In the genomic region with DNA sequence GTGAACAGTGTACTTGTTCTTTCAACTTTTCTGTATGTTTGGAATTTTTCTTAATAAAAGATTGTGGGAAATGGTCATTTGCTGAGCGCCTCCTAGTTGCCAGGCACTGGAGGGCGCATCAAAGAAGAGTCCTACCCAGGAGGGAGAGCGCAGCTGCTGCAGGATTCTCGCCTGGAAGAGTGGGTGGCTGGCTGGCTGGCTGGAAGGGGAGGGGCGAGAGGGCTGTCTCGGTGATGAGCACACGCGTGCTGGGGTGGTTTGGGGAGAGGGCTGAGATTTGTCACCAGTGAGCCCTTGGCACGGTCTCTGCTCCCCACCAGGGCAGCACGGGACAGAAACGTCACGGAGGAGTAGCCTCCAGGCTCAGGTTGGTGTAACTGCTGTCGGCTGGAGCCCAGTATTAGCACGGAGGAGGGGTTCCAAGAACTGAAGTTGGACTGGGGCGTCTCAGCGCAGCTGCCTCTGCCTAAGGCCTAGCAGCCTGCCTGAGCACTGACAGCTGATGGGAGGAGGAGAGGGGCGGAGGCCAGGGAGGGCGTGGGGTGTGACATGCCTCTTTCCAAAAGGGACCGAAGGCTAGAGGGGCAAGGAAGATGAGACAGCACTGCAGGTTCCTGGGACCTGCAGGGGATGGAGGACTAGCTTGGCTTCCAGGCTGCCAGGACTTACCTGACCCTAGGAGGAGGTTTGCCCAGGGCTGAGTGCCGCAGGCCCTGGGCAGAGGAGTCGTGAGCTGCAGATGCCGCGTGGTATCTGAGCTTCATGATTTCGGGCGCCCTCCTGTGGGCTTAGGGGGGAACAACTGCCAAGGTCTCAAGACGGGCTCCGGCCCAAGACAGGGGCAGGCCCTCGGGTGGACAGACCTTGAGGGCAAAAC, we compare ENCODE assay signal across 8 cellular contexts. TPM values are rescaled to one million over a fixed set of nuclear protein-coding genes. Genes with fewer than 3 reads are reported as not detected.
DNase-seq lines count a peak whose midpoint lies in the region; ATAC-seq and TF ChIP-seq lines count a peak whose summit lies in the region.

No MANE protein-coding gene starts in this region.

- no peak overlapping the region for H2BK5ac ChIP-seq in trophoblast cell (ENCODE audit: low read depth, low read length, poor library complexity)

- no peak overlapping the region for H3K14ac ChIP-seq in trophoblast cell (ENCODE audit: low read length)

- peak; percentile 95 for DNase-seq in GM03348 (ENCODE audit: low spot score)
- peak; percentile 70 for DNase-seq in HFF-Myc (ENCODE audit: extremely low read depth, low read depth)
- peak; percentile 81 for DNase-seq in MV-4-11 (lab: John Stamatoyannopoulos, UW)
- DNase-seq in activated naive CD8-positive, alpha-beta T cell treated with anti-CD3 and anti-CD28 coated beads for 36 hours, result peak; percentile 74
- DNase-seq in Right ventricle myocardium inferior (ENCODE audit: missing footprints), result peak; percentile 93
- DNase-seq in trophoblast cell, result peak; percentile 93 to 99
- DNase-seq in tibial artery, result peak; percentile 90 to 95

- H3K4ac ChIP-seq in trophoblast cell (ENCODE audit: low read depth, low read length), result no peak overlapping the region

- no CpG with 5 or more reads among the region's 28 CpGs for WGBS in trophoblast cell (ENCODE audit: extremely low coverage, insufficient coverage, insufficient read length)

- H3K27me3 ChIP-seq in trophoblast cell (ENCODE audit: insufficient read depth, low read length), result no peaks in the 10 kb centered on the region
- H3K27me3 ChIP-seq in tibial artery, result no peaks in the 10 kb centered on the region

- peak; percentile 81 for ATAC-seq in SK-N-SH treated with all-trans-retinoic acid at 6 μM for 48 hours
- ATAC-seq in Right ventricle myocardium inferior, result peak; percentile 70

- H3K27ac Mint-ChIP-seq in activated naive CD8-positive, alpha-beta T cell treated with anti-CD3 and anti-CD28 coated beads for 36 hours, result peak overlapping the region; percentile 54

- peaks cover 11 to 25% of the 10 kb centered on the region in 2 experiments for H3K4me1 ChIP-seq in trophoblast cell (ENCODE audit: control insufficient read depth in 1 of 2, insufficient read depth in 2 of 2, low read length in 2 of 2)
- H3K4me1 ChIP-seq in tibial artery, result peaks cover 0 to 69% (median 45%) of the 10 kb centered on the region in 4 donors

- intact Hi-C loops in Right ventricle myocardium inferior (cut with DNase I), result loop anchor here (1.0 to 10.0 kb wide), 5 partner anchors 66 to 406 kb away; partner anchors contain the start of gene MLKL
- intact Hi-C loops in tibial artery (cut with DNase I; ENCODE audit: low total_unique reads), result loop anchor here (1.0 kb wide), 1 partner anchor 113 kb away; no protein-coding TSS in a partner anchor

- H3K36me3 ChIP-seq in trophoblast cell (ENCODE audit: control insufficient read depth in 1 of 2, insufficient read depth in 2 of 2, low read length in 2 of 2), result peaks cover 11 to 12% of the 10 kb centered on the region in 2 experiments
- peaks cover 0 to 17% (median 5%) of the 10 kb centered on the region in 3 donors for H3K36me3 ChIP-seq in tibial artery

- H4K8ac ChIP-seq in trophoblast cell (ENCODE audit: low read depth, low read length), result no peak overlapping the region

- H3K79me1 ChIP-seq in trophoblast cell (ENCODE audit: low read length), result no peaks in the 10 kb centered on the region

- H3K9me3 ChIP-seq in trophoblast cell (ENCODE audit: insufficient read depth, low read depth, low read length), result peaks cover 5% of the 10 kb centered on the region
- no peaks in the 10 kb centered on the region for H3K9me3 ChIP-seq in tibial artery

- H2BK120ac ChIP-seq in trophoblast cell (ENCODE audit: insufficient read depth, low read length, poor library complexity), result no peak overlapping the region

- H3K9me3 Mint-ChIP-seq in activated naive CD8-positive, alpha-beta T cell treated with anti-CD3 and anti-CD28 coated beads for 36 hours, result no peaks in the 10 kb centered on the region

- TF ChIP-seq CTCF in HFF-Myc (IDR thresholded peaks at IDR 0.05; ENCODE audit: low read depth, low read length, missing control alignments) (peak; percentile 90), tibial artery (IDR thresholded peaks at IDR 0.05) (peak; percentile 93 to 95)

- peak overlapping the region; percentile 25 for H3K4me3 Mint-ChIP-seq in activated naive CD8-positive, alpha-beta T cell treated with anti-CD3 and anti-CD28 coated beads for 36 hours

- H3K4me1 Mint-ChIP-seq in activated naive CD8-positive, alpha-beta T cell treated with anti-CD3 and anti-CD28 coated beads for 36 hours, result peaks cover 38% of the 10 kb centered on the region

- H3K79me2 ChIP-seq in trophoblast cell (ENCODE audit: control insufficient read depth, insufficient read depth, low read length, poor library complexity), result peaks cover 2% of the 10 kb centered on the region

- peak overlapping the region; percentile 23 for H3K4me2 ChIP-seq in trophoblast cell (ENCODE audit: low read length)

- no peak overlapping the region for H3K18ac ChIP-seq in trophoblast cell (ENCODE audit: low read length)

- H3K23ac ChIP-seq in trophoblast cell (ENCODE audit: low read length), result no peak overlapping the region

- peak overlapping the region; percentile 33 for H3K4me3 ChIP-seq in HFF-Myc (replicated peaks; ENCODE audit: low read depth, low read length)
- H3K4me3 ChIP-seq in trophoblast cell (ENCODE audit: low read depth, low read length), result peak overlapping the region; percentile 3
- peak overlapping the region; percentile 15 to 31 for H3K4me3 ChIP-seq in tibial artery

- H3K9ac ChIP-seq in trophoblast cell (ENCODE audit: low read length), result no peak overlapping the region

- H3K27ac ChIP-seq in trophoblast cell (ENCODE audit: low read depth, low read length) (no peak overlapping the region), tibial artery (peak overlapping the region; percentile 73 to 86)

- no peak overlapping the region for H4K12ac ChIP-seq in trophoblast cell (ENCODE audit: low read depth, low read length)

- no peak overlapping the region for H2AK5ac ChIP-seq in trophoblast cell (ENCODE audit: low read length)

- H4K91ac ChIP-seq in trophoblast cell (ENCODE audit: low read depth, low read length), result no peak overlapping the region

- no peak overlapping the region for H2AFZ ChIP-seq in trophoblast cell (ENCODE audit: insufficient read depth, low read length, poor library complexity)

- peaks cover 3% of the 10 kb centered on the region for H3K36me3 Mint-ChIP-seq in activated naive CD8-positive, alpha-beta T cell treated with anti-CD3 and anti-CD28 coated beads for 36 hours

- no peak overlapping the region for H2BK12ac ChIP-seq in trophoblast cell (ENCODE audit: low read length)

- H3K27me3 Mint-ChIP-seq in activated naive CD8-positive, alpha-beta T cell treated with anti-CD3 and anti-CD28 coated beads for 36 hours, result peaks cover 18% of the 10 kb centered on the region

TF ChIP-seq in SK-N-SH treated with all-trans-retinoic acid at 6 μM for 48 hours, 23 proteins besides CTCF, POLR2A, EP300 and RAD21:
- TF ChIP-seq, protein P1, sequence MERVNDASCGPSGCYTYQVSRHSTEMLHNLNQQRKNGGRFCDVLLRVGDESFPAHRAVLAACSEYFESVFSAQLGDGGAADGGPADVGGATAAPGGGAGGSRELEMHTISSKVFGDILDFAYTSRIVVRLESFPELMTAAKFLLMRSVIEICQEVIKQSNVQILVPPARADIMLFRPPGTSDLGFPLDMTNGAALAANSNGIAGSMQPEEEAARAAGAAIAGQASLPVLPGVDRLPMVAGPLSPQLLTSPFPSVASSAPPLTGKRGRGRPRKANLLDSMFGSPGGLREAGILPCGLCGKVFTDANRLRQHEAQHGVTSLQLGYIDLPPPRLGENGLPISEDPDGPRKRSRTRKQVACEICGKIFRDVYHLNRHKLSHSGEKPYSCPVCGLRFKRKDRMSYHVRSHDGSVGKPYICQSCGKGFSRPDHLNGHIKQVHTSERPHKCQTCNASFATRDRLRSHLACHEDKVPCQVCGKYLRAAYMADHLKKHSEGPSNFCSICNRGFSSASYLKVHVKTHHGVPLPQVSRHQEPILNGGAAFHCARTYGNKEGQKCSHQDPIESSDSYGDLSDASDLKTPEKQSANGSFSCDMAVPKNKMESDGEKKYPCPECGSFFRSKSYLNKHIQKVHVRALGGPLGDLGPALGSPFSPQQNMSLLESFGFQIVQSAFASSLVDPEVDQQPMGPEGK (CRISPR knock-in tag; IDR thresholded peaks at IDR 0.05; ENCODE audit: borderline replicate concordance), result no peak
- TF ChIP-seq CSDC2 (CRISPR knock-in tag; IDR thresholded peaks at IDR 0.05) (no peak), TOX (CRISPR knock-in tag; IDR thresholded peaks at IDR 0.05; ENCODE audit: borderline replicate concordance) (no peak), ARNTL (CRISPR knock-in tag; IDR thresholded peaks at IDR 0.05; ENCODE audit: borderline replicate concordance, low read depth) (no peak), SNAI2 (CRISPR knock-in tag; IDR thresholded peaks at IDR 0.05) (no peak), ZC3H10 (CRISPR knock-in tag; IDR thresholded peaks at IDR 0.05) (no peak), ISL1 (CRISPR knock-in tag; IDR thresholded peaks at IDR 0.05) (no peak), ZNF70 (CRISPR knock-in tag; IDR thresholded peaks at IDR 0.05) (no peak), OSR1 (CRISPR knock-in tag; IDR thresholded peaks at IDR 0.05) (no peak), BACH2 (CRISPR knock-in tag; IDR thresholded peaks at IDR 0.05; ENCODE audit: borderline replicate concordance) (no peak), GLIS3 (CRISPR knock-in tag; IDR thresholded peaks at IDR 0.05) (no peak), CREB5 (CRISPR knock-in tag; IDR thresholded peaks at IDR 0.05; ENCODE audit: low read depth) (no peak)

RNA-seq across cellular contexts. Expression of gene LDHD, which starts 5.7 kb away (rescaled TPM):
- not detected for total RNA-seq in activated naive CD8-positive, alpha-beta T cell treated with anti-CD3 and anti-CD28 coated beads for 36 hours
- 71.8 TPM for total RNA-seq in Right ventricle myocardium inferior
- 0.08 and 0.15 TPM in 2 replicates for polyA plus RNA-seq in trophoblast cell (2013)

RNA-seq across cellular contexts. Expression of gene ZFP1, which starts 37.4 kb away (rescaled TPM):
- total RNA-seq in activated naive CD8-positive, alpha-beta T cell treated with anti-CD3 and anti-CD28 coated beads for 36 hours, result 10 to 100 TPM; 18.7 to 19.0 TPM
- 5.8 TPM for total RNA-seq in Right ventricle myocardium inferior
- polyA plus RNA-seq in trophoblast cell (2013), result 8.6 and 8.7 TPM in 2 replicates

Comparison
In these comparisons a context has a peak if more than half of its experiments do, and no peak if none do; other contexts are left out.
1. RNA of gene LDHD, which starts 5.7 kb away (total RNA-seq): 71.8 TPM in Right ventricle myocardium inferior (single experiment); not detected in activated naive CD8-positive, alpha-beta T cell treated with anti-CD3 and anti-CD28 coated beads for 36 hours; every median in the first group is over 10 times any median in the second.
2. Peak in every context shown above with its lines, with median percentiles within 50 percentile points of each other: DNase-seq and H3K4me3 ChIP-seq.